Comparison of ENCODE assay signal across 9 cellular contexts in the genomic region with DNA sequence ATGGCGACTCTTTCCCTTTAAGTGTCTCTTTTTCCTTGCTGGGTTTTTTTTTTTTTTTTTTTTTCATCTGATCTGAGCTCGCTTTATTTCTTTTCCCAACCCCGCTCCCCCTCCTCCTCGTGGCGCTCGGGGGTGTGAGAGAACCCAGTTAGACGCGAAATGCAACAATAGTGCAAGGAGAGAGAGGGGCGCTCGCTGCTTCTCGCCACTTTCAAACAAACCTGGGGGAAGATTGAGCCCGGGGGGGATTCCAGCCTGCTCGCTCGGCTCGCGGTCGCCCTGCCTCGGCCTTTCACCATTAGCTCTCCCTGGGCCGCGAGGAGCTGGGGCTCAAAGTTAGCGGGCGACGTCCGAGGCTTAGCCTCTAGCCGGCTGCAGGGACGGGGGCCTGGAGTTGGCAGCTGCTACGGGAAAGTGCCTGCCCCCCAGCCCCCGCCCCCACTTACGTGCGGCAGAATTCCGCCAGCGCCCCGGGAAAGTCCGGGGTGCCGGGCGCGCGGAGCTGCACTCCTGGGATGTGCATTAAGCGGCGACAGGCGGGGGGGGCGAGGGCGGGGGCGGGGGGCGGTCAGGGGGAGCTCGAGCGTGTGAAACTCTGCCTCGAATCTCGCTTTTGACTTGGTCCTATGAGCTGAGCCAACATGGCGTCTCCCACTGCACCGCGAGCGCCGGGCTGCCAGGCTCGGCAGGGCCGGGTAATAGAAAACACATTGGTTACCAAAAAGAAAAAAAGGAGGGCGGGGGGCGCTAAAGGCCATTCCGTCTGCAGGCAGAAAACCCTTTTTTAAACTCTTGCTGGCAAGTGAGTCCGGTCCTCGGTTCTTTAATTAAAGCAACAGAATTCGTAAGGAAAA. TPM values are rescaled to one million over a fixed set of nuclear protein-coding genes. Genes with fewer than 3 reads are reported as not detected.
DNase-seq lines count a peak whose midpoint lies in the region; FAIRE-seq and TF ChIP-seq lines count a peak whose summit lies in the region.
"Had no signal": no experiment of that assay in that cellular context is flagged by ENCODE, and none has a peak within 500 bp of the region (broad histone marks: within the 10 kb centered on the region; RNA-seq: fewer than 3 reads in every experiment).

No MANE protein-coding gene starts in this region.

- H3K4me3 ChIP-seq in LNCaP clone FGC (ENCODE audit: low read depth, low read length), result peak overlapping the region; percentile 73
- H3K4me3 ChIP-seq in cardiac fibroblast (replicated peaks in 1 of 2; ENCODE audit: low read depth in 2 of 2, low read length in 2 of 2), result peak overlapping the region; percentile 83 to 92
- H3K4me3 ChIP-seq in testis, result peak overlapping the region; percentile 82 to 86

- FAIRE-seq in H54 (lab: Jason Lieb, UNC), result no peak

- H3K27me3 ChIP-seq in layer of hippocampus (ENCODE audit: control insufficient read depth, insufficient read depth, low read length) (peaks cover 3% of the 10 kb centered on the region), testis (no peaks in the 10 kb centered on the region)

- H3K27ac ChIP-seq in layer of hippocampus (ENCODE audit: low read depth, low read length) (peak overlapping the region; percentile 93), testis (peak overlapping the region; percentile 95 to 97)

- intact Hi-C loops in testis (cut with DNase I; ENCODE audit: low total_unique reads), result loop anchor here (10.0 kb wide), 1 partner anchor 1076 kb away; no protein-coding TSS in a partner anchor

- 0 to 1% methylated on average over 49 to 59 of the region's 62 CpGs for whole genome bisulfite sequencing in testis, 2 donors

- peaks cover 4% of the 10 kb centered on the region for H3K4me1 ChIP-seq in testis

- H3K9me3 ChIP-seq in testis, result no peaks in the 10 kb centered on the region

- DNase-seq in D341Med (ENCODE audit: low spot score) (peak; percentile 75), LNCaP clone FGC (ENCODE audit: low read depth) (no peak), cardiac fibroblast (ENCODE audit: low read depth in 2 of 2) (peak; percentile 71 to 73), testis (peak; percentile 76), H54 (ENCODE audit: insufficient read length, low spot score) (no peak), NCI-H1436 (lab: John Stamatoyannopoulos, UW) (no peak)
- DNase-seq in activated naive CD4-positive, alpha-beta T cell treated with anti-CD3 and anti-CD28 coated beads, Interleukin-2, amount 50 U/mL, for 16 hours, result no peak

- no peaks in the 10 kb centered on the region for H3K36me3 ChIP-seq in testis (ENCODE audit: low read depth, missing control alignments)

- TF ChIP-seq POLR2A in testis (IDR thresholded peaks at IDR 0.05) (no peak), H54 (IDR thresholded peaks at IDR 0.05; ENCODE audit: low read depth, low read length) (no peak)

- no peak for TF ChIP-seq CTCF in LNCaP clone FGC (IDR thresholded peaks at IDR 0.05; ENCODE audit: control insufficient read depth, extremely low read depth, insufficient read depth)
- no peak for TF ChIP-seq CTCF in cardiac fibroblast (IDR thresholded peaks at IDR 0.05; ENCODE audit: low read depth, low read length)
- TF ChIP-seq CTCF in testis (IDR thresholded peaks at IDR 0.05), result no peak

RNA-seq across cellular contexts. Expression of gene NR2F2, which starts 10.3 kb away (rescaled TPM):
- 10 to 100 TPM; 31.2 to 38.2 TPM for total RNA-seq in testis
- polyA plus RNA-seq in testis (ENCODE audit: insufficient read depth, low read depth, low replicate concordance), result 42.9 TPM
- polyA plus RNA-seq: IgD-negative memory B cell had no signal

Comparison
In these comparisons a context has a peak if more than half of its experiments do, and no peak if none do; other contexts are left out.
1. DNase-seq: peak in D341Med (single experiment), cardiac fibroblast (2 of 2) and testis (single experiment); none in LNCaP clone FGC (single experiment), H54 (single experiment), activated naive CD4-positive, alpha-beta T cell treated with anti-CD3 and anti-CD28 coated beads, Interleukin-2, amount 50 U/mL, for 16 hours (single experiment) and NCI-H1436 (single experiment).
2. Peak in every context shown above with its lines, with median percentiles within 50 percentile points of each other: H3K4me3 ChIP-seq.